25 cellular contexts compared by ENCODE assay signal in the genomic region with DNA sequence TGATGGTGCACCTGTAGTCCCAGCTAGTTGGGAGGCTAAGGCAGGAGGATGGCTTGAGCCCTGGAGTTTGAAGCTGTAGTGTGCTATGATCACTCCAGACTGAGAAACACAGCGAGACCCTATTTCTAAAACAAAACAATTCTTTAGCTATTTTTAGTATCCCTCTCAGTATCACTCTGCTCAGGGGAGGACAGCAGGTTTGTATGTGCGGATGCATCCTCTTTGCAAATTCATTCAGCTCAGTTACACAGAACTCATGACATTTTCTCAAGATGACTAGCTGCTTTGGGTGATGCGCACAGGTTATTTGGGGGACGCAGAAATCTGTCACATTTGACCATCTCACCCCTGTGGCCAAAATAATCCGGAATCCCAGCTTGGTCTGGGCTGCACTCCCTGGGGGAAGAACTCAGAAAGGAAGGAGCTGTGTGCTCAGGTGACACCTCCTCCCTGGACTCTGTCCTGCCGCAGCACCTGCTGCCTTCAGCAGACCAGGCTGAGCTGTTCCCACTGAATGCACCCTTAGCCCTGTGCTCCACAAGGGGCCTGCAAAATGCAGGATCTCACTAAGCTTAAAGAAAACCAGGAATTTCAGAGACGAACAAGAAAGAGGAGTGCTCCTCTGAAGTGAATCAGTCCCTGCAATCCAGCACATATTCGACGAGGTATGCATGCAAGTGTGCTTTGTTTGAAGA.
DNase-seq lines count a peak whose midpoint lies in the region; ATAC-seq and TF ChIP-seq lines count a peak whose summit lies in the region.
"Had no signal": no experiment of that assay in that cellular context is flagged by ENCODE, and none has a peak within 500 bp of the region (broad histone marks: within the 10 kb centered on the region; RNA-seq: fewer than 3 reads in every experiment).

No MANE protein-coding gene starts in this region.

- no peak overlapping the region for H3K23ac ChIP-seq in H9 (ENCODE audit: insufficient read length, low read depth, low read length)

- H3K27me3 Mint-ChIP-seq in H9 (ENCODE audit: low read depth): peaks cover 6% of the 10 kb centered on the region

- H3K18ac ChIP-seq in H9 (ENCODE audit: insufficient read length, low read depth, low read length): peak overlapping the region; percentile 21

- no peak overlapping the region for H2AK5ac ChIP-seq in H9 (ENCODE audit: insufficient read length, low read length)

- no peak overlapping the region for H3T11ph ChIP-seq in H9 (ENCODE audit: low read length)

- H3K4me2 ChIP-seq in H9 (ENCODE audit: insufficient read depth, insufficient read length, low read length) (no peak overlapping the region), OCI-LY3 (ENCODE audit: low read length) (peak overlapping the region; percentile 53)
- H3K4me2 ChIP-seq: SK-N-SH had no signal

- no peak overlapping the region for H2BK120ac ChIP-seq in H9 (ENCODE audit: low read depth, low read length, poor library complexity, severe bottlenecking)

- no peak overlapping the region for H2BK12ac ChIP-seq in H9 (ENCODE audit: insufficient read length, low read depth, low read length)

- no peaks in the 10 kb centered on the region for H3K36me3 ChIP-seq in OCI-LY3 (replicated peaks; ENCODE audit: low read depth, low read length)
- H3K36me3 ChIP-seq: transverse colon had no signal

- no peak overlapping the region for H2BK5ac ChIP-seq in H9 (ENCODE audit: insufficient read length, low read length)

- no CpG with 5 or more reads among the region's 9 CpGs for WGBS in H9 (ENCODE audit: extremely low coverage, insufficient read length, low lambda C conversion rate)

- DNase-seq in COLO668 (lab: John Stamatoyannopoulos, UW; ENCODE audit: unreplicated experiment) (peak; percentile 28), H9 (peak; percentile 43), iPS-NIHi7 (ENCODE audit: extremely low spot score) (peak; percentile 39), NCI-H1092 treated with DMSO at 0.1 percent for 48 hours (lab: John Stamatoyannopoulos, UW) (no peak), DMS79 (lab: John Stamatoyannopoulos, UW) (no peak)
- DNase-seq: activated CD4-positive, alpha-beta T cell treated with anti-CD3 and anti-CD28 coated beads, Interleukin-2, amount 50 U/mL, for 1 hour; activated CD4-positive, CD25-positive, alpha-beta regulatory T cell; activated T-cell treated with anti-CD3 and anti-CD28 coated beads, Interleukin-2, amount 50 U/mL, for 72 hours; caudate nucleus; CD4-positive, alpha-beta memory T cell; effector memory CD8-positive, alpha-beta T cell; erythroblast; midbrain; natural killer cell; NCI-H1930; NCI-H524; NK-92 treated with Interleukin-12 subunit alpha and Interleukin-12 subunit beta, amount 100 ng/mL, for 24 hours; SK-N-SH; stimulated activated CD4-positive, alpha-beta T cell treated with anti-CD3 and anti-CD28 coated beads, Interleukin-4, amount 100 ng/mL, for 24 hours; transverse colon had no signal

- no peak overlapping the region for H2BK20ac ChIP-seq in H9 (ENCODE audit: low read depth, low read length, poor library complexity, severe bottlenecking)

- H3K79me2 ChIP-seq in H9 (ENCODE audit: insufficient read depth, low read length): no peaks in the 10 kb centered on the region
- no peaks in the 10 kb centered on the region for H3K79me2 ChIP-seq in OCI-LY3 (ENCODE audit: low read length)

- H3K27me3 ChIP-seq in H9 (ENCODE audit: insufficient read depth, low read length) (no peaks in the 10 kb centered on the region), OCI-LY3 (ENCODE audit: low read depth, low read length) (peaks cover 6% of the 10 kb centered on the region; the same call in 1 of the 2 replicates)
- H3K27me3 ChIP-seq: transverse colon had no signal

- H2AFZ ChIP-seq in H9 (ENCODE audit: low read length) (no peak overlapping the region), OCI-LY3 (ENCODE audit: low read depth, low read length) (no peak overlapping the region)

- no peaks in the 10 kb centered on the region for H3K23me2 ChIP-seq in H9 (ENCODE audit: insufficient read length, low read depth, low read length, poor library complexity, severe bottlenecking)

- peaks cover 0 to 1% (median 0%) of the 10 kb centered on the region in 3 experiments; a peak in 2 of 7 replicates for H3K36me3 Mint-ChIP-seq in H9 (ENCODE audit: insufficient read depth in 1 of 3, low read depth in 3 of 3)
- H3K36me3 Mint-ChIP-seq: CD4-positive, alpha-beta memory T cell; natural killer cell had no signal

- H3K9me3 Mint-ChIP-seq in H9: no peaks in the 10 kb centered on the region
- H3K9me3 Mint-ChIP-seq: activated T-cell treated with anti-CD3 and anti-CD28 coated beads, Interleukin-2, amount 50 U/mL, for 72 hours; CD4-positive, alpha-beta memory T cell; effector memory CD8-positive, alpha-beta T cell; natural killer cell had no signal

- no peak overlapping the region for H3K27ac Mint-ChIP-seq in H9
- H3K27ac Mint-ChIP-seq: activated T-cell treated with anti-CD3 and anti-CD28 coated beads, Interleukin-2, amount 50 U/mL, for 72 hours; CD4-positive, alpha-beta memory T cell; effector memory CD8-positive, alpha-beta T cell; natural killer cell had no signal

- H3K14ac ChIP-seq in H9 (ENCODE audit: insufficient read depth, low read length): peak overlapping the region; percentile 10; the same call in 1 of the 2 replicates

- H4K20me1 ChIP-seq in H9 (ENCODE audit: control insufficient read depth, insufficient read depth, insufficient read length) (no peaks in the 10 kb centered on the region), OCI-LY3 (ENCODE audit: insufficient read depth, low read length) (no peaks in the 10 kb centered on the region)

- ATAC-seq in GM21390 (IDR thresholded peaks at IDR 0.05; ENCODE audit: unreplicated experiment) (no peak), esophagus mucosa (no peak)
- ATAC-seq: activated T-cell treated with anti-CD3 and anti-CD28 coated beads, Interleukin-2, amount 50 U/mL, for 72 hours; effector memory CD8-positive, alpha-beta T cell; natural killer cell; Right ventricle myocardium inferior had no signal

- no peak overlapping the region for H3K56ac ChIP-seq in H9 (ENCODE audit: insufficient read length, low read depth, low read length)

- H3K27ac ChIP-seq in H9 (ENCODE audit: insufficient read length, low read depth, low read length): no peak overlapping the region
- H3K27ac ChIP-seq in OCI-LY3 (ENCODE audit: low read length): no peak overlapping the region
- H3K27ac ChIP-seq: coronary artery, transverse colon had no signal

- no peak overlapping the region for H3K4me3 ChIP-seq in OCI-LY3 (ENCODE audit: low read length)
- H3K4me3 ChIP-seq: coronary artery, transverse colon had no signal

- H3K4ac ChIP-seq in H9 (ENCODE audit: low read depth, low read length): no peak overlapping the region

- TF ChIP-seq CTCF in H9 (conservative IDR thresholded peaks at IDR 0.05) (no peak), OCI-LY3 (IDR thresholded peaks at IDR 0.05; ENCODE audit: low read depth, low read length) (no peak)

- no peak overlapping the region for H3K9ac ChIP-seq in H9 (ENCODE audit: extremely low read depth, insufficient read length, low read length)
- no peak overlapping the region for H3K9ac ChIP-seq in OCI-LY3 (ENCODE audit: low read length)
- H3K9ac ChIP-seq: SK-N-SH had no signal

- H2BK15ac ChIP-seq in H9 (ENCODE audit: low read depth, low read length): no peak overlapping the region

- H4K8ac ChIP-seq in H9 (replicated peaks; ENCODE audit: insufficient read length, low read depth, low read length): no peak overlapping the region

- H3K4me1 Mint-ChIP-seq in H9: peaks cover 44 to 52% of the 10 kb centered on the region in 2 experiments
- H3K4me1 Mint-ChIP-seq: CD4-positive, alpha-beta memory T cell; natural killer cell had no signal

- H4K91ac ChIP-seq in H9 (ENCODE audit: insufficient read length, low read depth, low read length): no peak overlapping the region

- H3K9me3 ChIP-seq in H9 (ENCODE audit: control insufficient read depth, low read depth, low read length): no peaks in the 10 kb centered on the region
- H3K9me3 ChIP-seq in OCI-LY3 (ENCODE audit: insufficient read depth, low read length): no peaks in the 10 kb centered on the region
- H3K9me3 ChIP-seq: SK-N-SH, transverse colon had no signal

- no peak overlapping the region for H4K5ac ChIP-seq in H9 (ENCODE audit: insufficient read length, low read depth, low read length)

- no peak overlapping the region for H3K4me3 Mint-ChIP-seq in H9
- H3K4me3 Mint-ChIP-seq: activated T-cell treated with anti-CD3 and anti-CD28 coated beads, Interleukin-2, amount 50 U/mL, for 72 hours; CD4-positive, alpha-beta memory T cell; effector memory CD8-positive, alpha-beta T cell; natural killer cell had no signal

- H3K4me1 ChIP-seq in H9 (ENCODE audit: insufficient read depth, low read length) (peaks cover 9% of the 10 kb centered on the region; the same call in 1 of the 2 replicates), OCI-LY3 (ENCODE audit: low read length) (peaks cover 21% of the 10 kb centered on the region)
- H3K4me1 ChIP-seq: transverse colon had no signal

- no peaks in the 10 kb centered on the region for H3K79me1 ChIP-seq in H9 (ENCODE audit: insufficient read depth, low read depth, low read length, poor library complexity, severe bottlenecking)

Comparison
In these comparisons a context has a peak if more than half of its experiments do, and no peak if none do; other contexts are left out.
1. DNase-seq: peak in COLO668 (single experiment), H9 (single experiment) and iPS-NIHi7 (single experiment); none in NCI-H1092 treated with DMSO at 0.1 percent for 48 hours (single experiment) and DMS79 (single experiment).